In genomic region chr3:186946756-186947375, GRCh38 we compare ENCODE assay signal across 8 cellular contexts. TPM values are rescaled to one million over a fixed set of nuclear protein-coding genes. Genes with fewer than 3 reads are reported as not detected.
DNase-seq lines count a peak whose midpoint lies in the region; ATAC-seq, FAIRE-seq and TF ChIP-seq lines count a peak whose summit lies in the region.
"Had no signal": no experiment of that assay in that cellular context is flagged by ENCODE, and none has a peak within 500 bp of the region (broad histone marks: within the 10 kb centered on the region; RNA-seq: fewer than 3 reads in every experiment).

No MANE protein-coding gene starts in this region.

- POLR2A ChIA-PET in PC-9 (lab: Charles Lee; ENCODE audit: unreplicated experiment), result interaction anchor here (0.6 kb wide), 1 partner anchor 39 kb away, joined by 4 read pairs; no protein-coding TSS in a partner anchor

- peak; percentile 63 for ATAC-seq in GM19463 (IDR thresholded peaks at IDR 0.05; ENCODE audit: unreplicated experiment)
- peak; percentile 64 for ATAC-seq in HG03196 (IDR thresholded peaks at IDR 0.05; ENCODE audit: unreplicated experiment)

- no peaks in the 10 kb centered on the region for H3F3A ChIP-seq in PC-9 (ENCODE audit: insufficient read depth, low read depth)

- no peaks in the 10 kb centered on the region for H3K9me3 ChIP-seq in PC-9 (ENCODE audit: insufficient read depth, low read depth)
- no peaks in the 10 kb centered on the region; the same call in 1 of the 2 replicates for H3K9me3 ChIP-seq in BE2C

- no peak overlapping the region for H3K4me3 ChIP-seq in PC-9
- H3K4me3 ChIP-seq in BE2C (ENCODE audit: low read depth, low read length), result no peak overlapping the region

- no peaks in the 10 kb centered on the region for H4K20me1 ChIP-seq in PC-9 (ENCODE audit: insufficient read depth)

- H3K9me2 ChIP-seq in PC-9 (ENCODE audit: insufficient read depth), result no peaks in the 10 kb centered on the region

- FAIRE-seq in GM18507 (lab: Jason Lieb, UNC), result peak; percentile 63

- H3K27me3 ChIP-seq in PC-9 (ENCODE audit: insufficient read depth, low read depth) (no peaks in the 10 kb centered on the region), BE2C (no peaks in the 10 kb centered on the region)

- TF ChIP-seq CTCF in PC-9 (conservative IDR thresholded peaks at IDR 0.05) (no peak), BE2C (IDR thresholded peaks at IDR 0.05; ENCODE audit: low read depth, low read length) (no peak)

- CTCF ChIA-PET in PC-9 (lab: Charles Lee), result no interaction called here

- no peaks in the 10 kb centered on the region for H3K4me1 ChIP-seq in PC-9 (replicated peaks; ENCODE audit: insufficient read depth)
- H3K4me1 ChIP-seq in BE2C, result peaks cover 21% of the 10 kb centered on the region

- no peak overlapping the region for H3K27ac ChIP-seq in PC-9

- intact Hi-C loops in PC-9 (cut with micrococcal nuclease; ENCODE audit: unreplicated experiment), result no loop called here

- H3K79me2 ChIP-seq in PC-9 (ENCODE audit: low read depth), result no peaks in the 10 kb centered on the region

- H3K36me3 ChIP-seq in PC-9 (ENCODE audit: low read depth), result 0 out of 2 replicates have a peak, but pooled peaks cover 7% of the 10 kb centered on the region
- peaks cover 2% of the 10 kb centered on the region for H3K36me3 ChIP-seq in BE2C

- no peak for DNase-seq in GM18507 (ENCODE audit: extremely low spot score, insufficient read length, low read depth)
- DNase-seq in left kidney (ENCODE audit: low read depth, low spot score), result peak; percentile 38
- DNase-seq in PC-9, result no peak
- no peak for DNase-seq in hypothalamus (lab: John Stamatoyannopoulos, UW)
- DNase-seq in BE2C, result no peak
- DNase-seq: T1000 had no signal

- no TSS peak for BruUV-seq in PC-9 (replicated peaks; lab: Mats Ljungman, UMichigan)

- H2AFZ ChIP-seq in PC-9, result no peak overlapping the region

- no peak overlapping the region for H3K4me2 ChIP-seq in PC-9

RNA-seq across cellular contexts. Expression of gene ST6GAL1, which starts 16.5 kb away (rescaled TPM):
- total RNA-seq in PC-9 (2021), result 25.6 and 41.4 TPM in 2 replicates
- 38.7 TPM for polyA plus RNA-seq in BE2C (2012; ENCODE audit: insufficient read depth, insufficient read length, low read depth)
